Comparison of ENCODE assay signal across 8 cellular contexts in genomic region chr2:213149332-213149875, GRCh38. TPM values are rescaled to one million over a fixed set of nuclear protein-coding genes. Genes with fewer than 3 reads are reported as not detected.
A peak's percentile ranks its signal among the peaks of the same experiment; 100 is the strongest.
DNase-seq lines count a peak whose midpoint lies in the region; ATAC-seq, FAIRE-seq and TF ChIP-seq lines count a peak whose summit lies in the region.

No MANE protein-coding gene starts in this region.

- in situ Hi-C loops in HepG2 (cut with HindIII; ENCODE audit: extremely low pct_ligation_motif_present, low pct_unique_long_range_greater_than_20kb) = no loop called here

- no peak overlapping the region for H3K27ac ChIP-seq in liver (ENCODE audit: low read depth in 1 of 2, low read length in 2 of 2)
- no peak overlapping the region for H3K27ac ChIP-seq in HepG2 (ENCODE audit: extremely low read length, insufficient read depth, low read length)
- peak overlapping the region; percentile 72 for H3K27ac ChIP-seq in vagina

- 41% methylated on average over 3 of the region's 3 CpGs for WGBS in liver
- 70% methylated on average over 3 of the region's 3 CpGs for WGBS in HepG2 (ENCODE audit: low lambda C conversion rate)

- no peak overlapping the region for H2AFZ ChIP-seq in HepG2 (ENCODE audit: low read length)

- DNase-seq in HepG2 (ENCODE audit: low spot score) = no peak
- DNase-seq in mesothelial cell of epicardium (ENCODE audit: low spot score in 2 of 2, unreplicated experiment in 2 of 2) = no peak
- DNase-seq in vagina (ENCODE audit: extremely low spot score in 2 of 2) = no peak
- DNase-seq in middle frontal gyrus (ENCODE audit: extremely low spot score, low spot score) = no peak
- DNase-seq in stimulated activated CD4-positive, alpha-beta T cell treated with anti-CD3 and anti-CD28 coated beads, Interleukin-12 subunit alpha, Interleukin-12 subunit beta, amount 100 ng/mL, for 4 hours = no peak

- H3K27me3 ChIP-seq in liver (ENCODE audit: control insufficient read depth in 4 of 4, insufficient read depth in 4 of 4, low read length in 3 of 4) = no peaks in the 10 kb centered on the region
- peaks cover 0 to 15% of the 10 kb centered on the region in 2 experiments; a peak in 1 of 5 replicates for H3K27me3 ChIP-seq in HepG2 (ENCODE audit: control insufficient read depth in 1 of 2, insufficient read depth in 2 of 2, low read length in 2 of 2)
- no peaks in the 10 kb centered on the region for H3K27me3 ChIP-seq in vagina

- no peaks in the 10 kb centered on the region for H3K36me3 ChIP-seq in liver (ENCODE audit: control insufficient read depth in 4 of 4, insufficient read depth in 3 of 4, low read depth in 1 of 4, low read length in 3 of 4)
- no peaks in the 10 kb centered on the region for H3K36me3 ChIP-seq in HepG2 (replicated peaks in 1 of 2; ENCODE audit: control insufficient read depth in 1 of 2, insufficient read depth in 2 of 2, low read length in 2 of 2)
- H3K36me3 ChIP-seq in vagina = no peaks in the 10 kb centered on the region

- TF ChIP-seq CTCF in liver (IDR thresholded peaks at IDR 0.05; ENCODE audit: low read depth, low read length, missing input control) (no peak), HepG2 (CRISPR knock-in tag; IDR thresholded peaks at IDR 0.05) (no peak), brain (conservative IDR thresholded peaks at IDR 0.05) (peak; percentile 9 to 16), mesothelial cell of epicardium (IDR thresholded peaks at IDR 0.05; ENCODE audit: unreplicated experiment) (no peak), vagina (IDR thresholded peaks at IDR 0.05) (peak in 1 of 3 experiments; percentile 28)

- no peak for TF ChIP-seq EP300 in HepG2 (IDR thresholded peaks at IDR 0.05; ENCODE audit: low read depth in 2 of 2, low read length in 2 of 2)
- no peak for TF ChIP-seq EP300 in HepG2 (CRISPR knock-in tag; IDR thresholded peaks at IDR 0.05; ENCODE audit: borderline replicate concordance)

- H4K20me1 ChIP-seq in HepG2 (ENCODE audit: insufficient read depth, low read length) = no peaks in the 10 kb centered on the region

- FAIRE-seq in HepG2 (lab: Jason Lieb, UNC) = no peak

- peaks cover 1 to 42% (median 22%) of the 10 kb centered on the region in 4 donors for H3K4me1 ChIP-seq in liver (ENCODE audit: control insufficient read depth in 4 of 4, insufficient read depth in 4 of 4, low read length in 3 of 4)
- H3K4me1 ChIP-seq in HepG2 (ENCODE audit: insufficient read depth, low read length) = peaks cover 11% of the 10 kb centered on the region; the same call in 1 of the 2 replicates
- peaks cover 29% of the 10 kb centered on the region for H3K4me1 ChIP-seq in vagina

- H3K36me3 Mint-ChIP-seq in brain (no peaks in the 10 kb centered on the region), mesothelial cell of epicardium (no peaks in the 10 kb centered on the region)

- no peak for TF ChIP-seq RAD21 in liver (IDR thresholded peaks at IDR 0.05)
- no peak for TF ChIP-seq RAD21 in HepG2 (CRISPR knock-in tag; IDR thresholded peaks at IDR 0.05)

- CTCF ChIA-PET in HepG2 (lab: Yijun Ruan, JAX; ENCODE audit: low intra/inter-chr PET ratio, low total read pairs) = no interaction called here

- no peak overlapping the region for H3K4me2 ChIP-seq in HepG2 (ENCODE audit: low read depth, low read length)

- no peaks in the 10 kb centered on the region for H3K9me3 Mint-ChIP-seq in brain
- no peaks in the 10 kb centered on the region for H3K9me3 Mint-ChIP-seq in mesothelial cell of epicardium

- ATAC-seq in HepG2 (no peak), HG03045 (IDR thresholded peaks at IDR 0.05; ENCODE audit: unreplicated experiment) (no peak)

- peak overlapping the region; percentile 3 to 52 for H3K9ac ChIP-seq in liver (ENCODE audit: low read depth in 1 of 2, low read length in 2 of 2)
- no peak overlapping the region for H3K9ac ChIP-seq in HepG2 (ENCODE audit: insufficient read depth, low read depth, low read length)

- H3K9me3 ChIP-seq in liver (ENCODE audit: control insufficient read depth in 4 of 4, low read length in 3 of 4) = no peaks in the 10 kb centered on the region
- H3K9me3 ChIP-seq in HepG2 (ENCODE audit: low read length) = no peaks in the 10 kb centered on the region
- no peaks in the 10 kb centered on the region for H3K9me3 ChIP-seq in vagina

- POLR2A ChIA-PET in HepG2 (lab: Yijun Ruan, JAX) = no interaction called here

- TF ChIP-seq POLR2A in HepG2 (IDR thresholded peaks at IDR 0.05; ENCODE audit: insufficient read depth in 1 of 2, low read depth in 2 of 2, low read length in 2 of 2) (no peak), vagina (IDR thresholded peaks at IDR 0.05) (no peak)

- H3K4me3 ChIP-seq in liver (ENCODE audit: low read depth in 1 of 3, low read length in 3 of 3) = peak overlapping the region in 2 of 3 donors; percentile 15 to 84
- H3K4me3 ChIP-seq in HepG2 (replicated peaks in 1 of 3; ENCODE audit: insufficient read depth in 1 of 3, low read depth in 2 of 3, low read length in 3 of 3) = no peak overlapping the region
- peak overlapping the region; percentile 73 to 82 for H3K4me3 ChIP-seq in vagina

- peak overlapping the region; percentile 92 to 100 (median 94) for H3K4me3 Mint-ChIP-seq in brain
- H3K4me3 Mint-ChIP-seq in mesothelial cell of epicardium = peak overlapping the region; percentile 88

- H3K27me3 Mint-ChIP-seq in brain (peaks cover 12% of the 10 kb centered on the region), mesothelial cell of epicardium (ENCODE audit: low read depth) (no peaks in the 10 kb centered on the region)

- no peaks in the 10 kb centered on the region for H3K79me2 ChIP-seq in HepG2 (ENCODE audit: insufficient read depth, low read length)

- no TSS peak for BruUV-seq in HepG2 (replicated peaks; lab: Mats Ljungman, UMichigan)

- intact Hi-C loops in HepG2 (cut with micrococcal nuclease; ENCODE audit: unreplicated experiment) (no loop called here), vagina (cut with DNase I) (no loop called here)

- H3K4me1 Mint-ChIP-seq in brain = peaks cover 59% of the 10 kb centered on the region
- peaks cover 66% of the 10 kb centered on the region for H3K4me1 Mint-ChIP-seq in mesothelial cell of epicardium

- peak overlapping the region in 4 of 5 experiments; percentile 89 to 99 (median 94) for H3K27ac Mint-ChIP-seq in brain
- H3K27ac Mint-ChIP-seq in mesothelial cell of epicardium = peak overlapping the region; percentile 95

TF ChIP-seq in liver, 16 proteins besides CTCF, POLR2A, EP300 and RAD21 (continues in another document):
- TF ChIP-seq HNF4A (conservative IDR thresholded peaks at IDR 0.05) (no peak), FOXA1 (IDR thresholded peaks at IDR 0.05) (no peak), HNF4G (IDR thresholded peaks at IDR 0.05) (no peak), GABPA (IDR thresholded peaks at IDR 0.05 in 1 of 2, conservative IDR thresholded peaks at IDR 0.05 in 1 of 2) (no peak)

TF ChIP-seq in HepG2, 621 proteins besides CTCF, POLR2A, EP300 and RAD21 (continues in another document):
- no peak for TF ChIP-seq ZNF18 (CRISPR knock-in tag; IDR thresholded peaks at IDR 0.05; ENCODE audit: insufficient replicate concordance)
- no peak for TF ChIP-seq CENPT (CRISPR knock-in tag; IDR thresholded peaks at IDR 0.05; ENCODE audit: low read depth)
- no peak for TF ChIP-seq MIER2 (CRISPR knock-in tag; IDR thresholded peaks at IDR 0.05)
- TF ChIP-seq ZNF264 (CRISPR knock-in tag; IDR thresholded peaks at IDR 0.05) = no peak
- TF ChIP-seq ZNF550 (CRISPR knock-in tag; IDR thresholded peaks at IDR 0.05; ENCODE audit: borderline replicate concordance) = no peak
- TF ChIP-seq HNF4A (CRISPR knock-in tag; IDR thresholded peaks at IDR 0.05) = no peak
- TF ChIP-seq GABPB1 (CRISPR knock-in tag; IDR thresholded peaks at IDR 0.05) = no peak
- TF ChIP-seq NR1H2 (CRISPR knock-in tag; IDR thresholded peaks at IDR 0.05; ENCODE audit: borderline replicate concordance, low read depth) = no peak
- TF ChIP-seq ZNF33A (CRISPR knock-in tag; IDR thresholded peaks at IDR 0.05; ENCODE audit: borderline replicate concordance) = no peak

RNA-seq across cellular contexts. Expression of gene IKZF2, which starts 2.0 kb away (rescaled TPM):
- total RNA-seq in liver = 1 to 10 TPM; 3.9 to 4.7 TPM
- polyA plus RNA-seq in liver = 1 to 10 TPM in 1 of 2 donors, under 1 TPM in 1; 0.35 to 1.1 TPM
- total RNA-seq in HepG2 (2016; rRNA removed; fragmentation: Illumina TruSeq; extraction: Trizol) = 0.60 and 0.86 TPM in 2 replicates
- under 0.01 and 0.26 TPM in 2 replicates for total RNA-seq in HepG2 (2016; cell fraction: cytosol; rRNA removed; fragmentation: Illumina TruSeq; extraction: Trizol; ENCODE audit: low read depth)
- 0.83 and 0.97 TPM in 2 replicates for total RNA-seq in HepG2 (2016; cell fraction: insoluble cytoplasmic fraction; rRNA removed; fragmentation: Illumina TruSeq; extraction: Trizol)
- 0.22 and 0.28 TPM in 2 replicates for total RNA-seq in HepG2 (2016; cell fraction: membrane; rRNA removed; fragmentation: Illumina TruSeq; extraction: Trizol)
- 1.8 and 2.1 TPM in 2 replicates for total RNA-seq in HepG2 (2016; cell fraction: nucleus; rRNA removed; fragmentation: Illumina TruSeq; extraction: Trizol)
- 0.18 and 0.35 TPM in 2 replicates for polyA plus RNA-seq in HepG2 (2011; rRNA removed)
- polyA plus RNA-seq in HepG2 (2011; cell fraction: cytosol; rRNA removed) = 0.13 and 0.22 TPM in 2 replicates
- 0.13 and 0.45 TPM in 2 replicates for polyA plus RNA-seq in HepG2 (2011; cell fraction: nucleus; rRNA removed)
- polyA plus RNA-seq in HepG2 (2012) = 0.09 and 0.27 TPM in 2 replicates
- 0.09 and 0.10 TPM in 2 replicates for polyA plus RNA-seq in HepG2 (2016; cell fraction: cytosol; fragmentation: Illumina TruSeq; extraction: Trizol; ENCODE audit: low read depth)
- polyA plus RNA-seq in HepG2 (2016; cell fraction: insoluble cytoplasmic fraction; fragmentation: Illumina TruSeq; extraction: Trizol; ENCODE audit: low read depth) = 0.30 and 0.37 TPM in 2 replicates
- 0.06 and 0.23 TPM in 2 replicates for polyA plus RNA-seq in HepG2 (2016; cell fraction: membrane; fragmentation: Illumina TruSeq; extraction: Trizol; ENCODE audit: low read depth)
- polyA plus RNA-seq in HepG2 (2016; cell fraction: nucleus; fragmentation: Illumina TruSeq; extraction: Trizol; ENCODE audit: insufficient read depth, low read depth) = 0.15 and 0.36 TPM in 2 replicates
- 1.7 and 5.0 TPM in 2 replicates for polyA minus RNA-seq in HepG2 (2011; rRNA and poly(A)+ RNA removed; ENCODE audit: low replicate concordance)
- polyA minus RNA-seq in HepG2 (2011; cell fraction: cytosol; rRNA and poly(A)+ RNA removed) = 0.88 and 0.99 TPM in 2 replicates
- 1.7 and 3.2 TPM in 2 replicates for polyA minus RNA-seq in HepG2 (2011; cell fraction: nucleus; rRNA and poly(A)+ RNA removed)
- 1.3 TPM for polyA plus RNA-seq in brain (ENCODE audit: insufficient read depth, low read depth, low replicate concordance)
- total RNA-seq in mesothelial cell of epicardium = 44.8 to 47.5 TPM (median 44.9 TPM) in 3 replicates
- total RNA-seq in vagina = 29.2 TPM

Comparison
In these comparisons a context has a peak if more than half of its experiments do, and no peak if none do; other contexts are left out.
1. H3K4me3 ChIP-seq: peak in liver (2 of 3) and vagina (2 of 2); none in HepG2 (0 of 3).
2. CTCF ChIP-seq: peak in brain (2 of 2); none in liver (single experiment), HepG2 (single experiment) and mesothelial cell of epicardium (single experiment).